Comparison of ENCODE assay signal across 17 cellular contexts in the genomic region with DNA sequence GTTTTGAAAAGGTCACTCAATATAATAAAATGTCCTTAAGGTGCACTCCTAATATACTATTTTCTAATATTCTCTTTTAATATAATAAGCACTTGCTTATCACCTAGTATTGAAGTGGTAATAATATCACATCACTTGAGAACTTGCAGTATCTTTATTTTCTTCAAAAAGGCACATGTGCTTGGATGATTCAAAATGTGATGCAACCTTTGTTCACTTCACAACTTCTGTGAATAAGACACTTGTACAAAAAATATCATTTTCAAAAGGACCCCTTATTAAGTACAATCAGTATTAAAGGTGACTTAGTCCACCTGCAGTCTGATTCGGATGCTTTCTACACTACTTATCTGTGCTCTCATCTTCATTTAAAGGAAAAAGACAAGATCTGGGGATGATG. TPM values are rescaled to one million over a fixed set of nuclear protein-coding genes. Genes with fewer than 3 reads are reported as not detected.
DNase-seq lines count a peak whose midpoint lies in the region; ATAC-seq and TF ChIP-seq lines count a peak whose summit lies in the region.
"Had no signal": no experiment of that assay in that cellular context is flagged by ENCODE, and none has a peak within 500 bp of the region (broad histone marks: within the 10 kb centered on the region; RNA-seq: fewer than 3 reads in every experiment).

No MANE protein-coding gene starts in this region.

- H3K18ac ChIP-seq in trophoblast cell (ENCODE audit: low read length): no peak overlapping the region

- H2AK5ac ChIP-seq in trophoblast cell (ENCODE audit: low read length): no peak overlapping the region

- no peak overlapping the region for H2BK12ac ChIP-seq in trophoblast cell (ENCODE audit: low read length)

- no peak overlapping the region for H3K9ac ChIP-seq in duodenal mucosa (ENCODE audit: low read depth in 1 of 2, low read length in 2 of 2)
- no peak overlapping the region for H3K9ac ChIP-seq in trophoblast cell (ENCODE audit: low read length)

- CTCF ChIA-PET in CD8-positive, alpha-beta T cell (lab: Charles Lee): no interaction called here
- CTCF ChIA-PET in naive thymus-derived CD4-positive, alpha-beta T cell (lab: Charles Lee): no interaction called here

- TF ChIP-seq POLR2A in vagina (IDR thresholded peaks at IDR 0.05): no peak

- ATAC-seq in CD8-positive, alpha-beta T cell: no peak
- ATAC-seq in HG03135 (IDR thresholded peaks at IDR 0.05; ENCODE audit: unreplicated experiment): no peak
- no peak for ATAC-seq in naive thymus-derived CD4-positive, alpha-beta T cell
- ATAC-seq: left lobe of liver had no signal

- no peaks in the 10 kb centered on the region for H3K9me3 Mint-ChIP-seq in CD8-positive, alpha-beta T cell
- H3K9me3 Mint-ChIP-seq in T-helper 2 cell treated with Interferon-gamma antibody and Interleukin-4, amounts not matched to agents 5 μg/mL and 100 μg/mL, for 36 hours: no peaks in the 10 kb centered on the region
- no peaks in the 10 kb centered on the region for H3K9me3 Mint-ChIP-seq in naive thymus-derived CD4-positive, alpha-beta T cell
- H3K9me3 Mint-ChIP-seq: activated B cell treated with CpG ODN at 0.5 μM for 24 hours, naive B cell had no signal

- no peak overlapping the region for H4K91ac ChIP-seq in trophoblast cell (ENCODE audit: low read depth, low read length)

- H3K36me3 Mint-ChIP-seq in CD8-positive, alpha-beta T cell: peaks cover 56% of the 10 kb centered on the region
- peaks cover 58% of the 10 kb centered on the region for H3K36me3 Mint-ChIP-seq in T-helper 2 cell treated with Interferon-gamma antibody and Interleukin-4, amounts not matched to agents 5 μg/mL and 100 μg/mL, for 36 hours (ENCODE audit: low read depth)
- peaks cover 15 to 48% (median 19%) of the 10 kb centered on the region in 5 donors for H3K36me3 Mint-ChIP-seq in naive thymus-derived CD4-positive, alpha-beta T cell

- H3K4me3 ChIP-seq in ACC112 (ENCODE audit: low read depth, low read length): 0 out of 2 replicates have a peak overlapping the region, but pooled peaks have one; percentile 24
- no peak overlapping the region for H3K4me3 ChIP-seq in CD8-positive, alpha-beta T cell (ENCODE audit: low read depth, low read length)
- H3K4me3 ChIP-seq in duodenal mucosa (ENCODE audit: low read depth in 1 of 2, low read length in 2 of 2): peak overlapping the region; percentile 89 to 94
- H3K4me3 ChIP-seq in trophoblast cell (ENCODE audit: low read depth, low read length): no peak overlapping the region
- H3K4me3 ChIP-seq in naive thymus-derived CD4-positive, alpha-beta T cell (ENCODE audit: low read length): no peak overlapping the region
- H3K4me3 ChIP-seq in vagina: no peak overlapping the region
- H3K4me3 ChIP-seq: uterus had no signal

- H3K27me3 ChIP-seq in ACC112 (ENCODE audit: insufficient read depth, low read length) (no peaks in the 10 kb centered on the region), duodenal mucosa (ENCODE audit: control insufficient read depth in 1 of 2, insufficient read depth in 2 of 2, low read length in 2 of 2) (no peaks in the 10 kb centered on the region), trophoblast cell (ENCODE audit: insufficient read depth, low read length) (no peaks in the 10 kb centered on the region), vagina (no peaks in the 10 kb centered on the region)
- H3K27me3 ChIP-seq in CD8-positive, alpha-beta T cell (ENCODE audit: insufficient read depth, low read length): no peaks in the 10 kb centered on the region
- no peaks in the 10 kb centered on the region for H3K27me3 ChIP-seq in naive thymus-derived CD4-positive, alpha-beta T cell (ENCODE audit: control insufficient read depth in 2 of 2, insufficient read depth in 2 of 2, low read length in 2 of 2)
- H3K27me3 ChIP-seq: uterus had no signal

- peaks cover 58% of the 10 kb centered on the region for H3K4me1 Mint-ChIP-seq in CD8-positive, alpha-beta T cell (ENCODE audit: low read depth)
- peaks cover 67% of the 10 kb centered on the region for H3K4me1 Mint-ChIP-seq in T-helper 2 cell treated with Interferon-gamma antibody and Interleukin-4, amounts not matched to agents 5 μg/mL and 100 μg/mL, for 36 hours (ENCODE audit: low read depth)
- peaks cover 40 to 59% (median 56%) of the 10 kb centered on the region in 7 donors for H3K4me1 Mint-ChIP-seq in naive thymus-derived CD4-positive, alpha-beta T cell

- no peak overlapping the region for H4K8ac ChIP-seq in trophoblast cell (ENCODE audit: low read depth, low read length)

- H3K4me3 Mint-ChIP-seq in CD8-positive, alpha-beta T cell: no peak overlapping the region
- peak overlapping the region; percentile 82 for H3K4me3 Mint-ChIP-seq in T-helper 2 cell treated with Interferon-gamma antibody and Interleukin-4, amounts not matched to agents 5 μg/mL and 100 μg/mL, for 36 hours
- peak overlapping the region in 4 of 10 donors; percentile 22 to 92 (median 48) for H3K4me3 Mint-ChIP-seq in naive thymus-derived CD4-positive, alpha-beta T cell
- H3K4me3 Mint-ChIP-seq: activated B cell treated with CpG ODN at 0.5 μM for 24 hours had no signal

- no peak overlapping the region for H3K27ac ChIP-seq in ACC112 (ENCODE audit: low read depth, low read length)
- no peak overlapping the region for H3K27ac ChIP-seq in CD8-positive, alpha-beta T cell (ENCODE audit: low read depth, low read length)
- H3K27ac ChIP-seq in duodenal mucosa (ENCODE audit: low read depth, low read length): no peak overlapping the region
- H3K27ac ChIP-seq in trophoblast cell (ENCODE audit: low read depth, low read length): no peak overlapping the region
- no peak overlapping the region for H3K27ac ChIP-seq in naive thymus-derived CD4-positive, alpha-beta T cell (ENCODE audit: low read depth, low read length)
- H3K27ac ChIP-seq in vagina: no peak overlapping the region
- H3K27ac ChIP-seq: uterus had no signal

- no peak overlapping the region for H3K23ac ChIP-seq in trophoblast cell (ENCODE audit: low read length)

- H2BK120ac ChIP-seq in trophoblast cell (ENCODE audit: insufficient read depth, low read length, poor library complexity): no peak overlapping the region

- H3K9me3 ChIP-seq in CD8-positive, alpha-beta T cell (ENCODE audit: low read length): no peaks in the 10 kb centered on the region
- H3K9me3 ChIP-seq in duodenal mucosa (ENCODE audit: control insufficient read depth in 1 of 2, low read length in 2 of 2): no peaks in the 10 kb centered on the region
- H3K9me3 ChIP-seq in trophoblast cell (ENCODE audit: insufficient read depth, low read depth, low read length): no peaks in the 10 kb centered on the region
- H3K9me3 ChIP-seq in naive thymus-derived CD4-positive, alpha-beta T cell (ENCODE audit: control insufficient read depth in 2 of 3, low read length in 3 of 3): no peaks in the 10 kb centered on the region
- no peaks in the 10 kb centered on the region for H3K9me3 ChIP-seq in vagina
- H3K9me3 ChIP-seq: uterus had no signal

- H3K79me1 ChIP-seq in trophoblast cell (ENCODE audit: low read length): peaks cover 6% of the 10 kb centered on the region

- H3K36me3 ChIP-seq in ACC112 (ENCODE audit: insufficient read depth, low read length) (peaks cover 33% of the 10 kb centered on the region), duodenal mucosa (ENCODE audit: control insufficient read depth in 1 of 2, insufficient read depth in 2 of 2, low read length in 2 of 2) (peaks cover 28 to 35% of the 10 kb centered on the region in 2 donors), trophoblast cell (ENCODE audit: control insufficient read depth in 1 of 2, insufficient read depth in 2 of 2, low read length in 2 of 2) (peaks cover 8 to 18% of the 10 kb centered on the region in 2 experiments), vagina (peaks cover 0 to 39% of the 10 kb centered on the region in 2 donors)
- peaks cover 27% of the 10 kb centered on the region for H3K36me3 ChIP-seq in CD8-positive, alpha-beta T cell (ENCODE audit: insufficient read depth, low read length)
- H3K36me3 ChIP-seq in naive thymus-derived CD4-positive, alpha-beta T cell (ENCODE audit: control insufficient read depth in 2 of 3, insufficient read depth in 3 of 3, low read length in 3 of 3): peaks cover 17 to 33% (median 18%) of the 10 kb centered on the region in 3 experiments
- H3K36me3 ChIP-seq: uterus had no signal

- H3K14ac ChIP-seq in trophoblast cell (ENCODE audit: low read length): no peak overlapping the region

- no peak overlapping the region for H2AFZ ChIP-seq in ACC112 (ENCODE audit: low read length, unreplicated experiment)
- H2AFZ ChIP-seq in trophoblast cell (ENCODE audit: insufficient read depth, low read length, poor library complexity): no peak overlapping the region

- no peak for DNase-seq in CD8-positive, alpha-beta T cell
- DNase-seq in T-helper 2 cell treated with Interferon-gamma antibody and Interleukin-4, amounts not matched to agents 5 μg/mL and 100 μg/mL, for 36 hours (ENCODE audit: low spot score): no peak
- DNase-seq in trophoblast cell (no peak), vagina (ENCODE audit: extremely low spot score in 2 of 2) (no peak)
- DNase-seq in naive thymus-derived CD4-positive, alpha-beta T cell: no peak
- DNase-seq: activated B cell treated with CpG ODN at 0.5 μM for 24 hours; activated effector memory CD4-positive, alpha-beta T cell treated with Interleukin-2 at 50 U/mL for 16 hours; caudate nucleus; naive B cell; NCI-H1092; retina; uterus had no signal

- no CpG with 5 or more reads among the region's 1 CpG for WGBS in trophoblast cell (ENCODE audit: extremely low coverage, insufficient coverage, insufficient read length)

- no peak overlapping the region for H3K4ac ChIP-seq in trophoblast cell (ENCODE audit: low read depth, low read length)

- peaks cover 31% of the 10 kb centered on the region for H3K4me1 ChIP-seq in ACC112 (ENCODE audit: control insufficient read depth, insufficient read depth, low read length, unreplicated experiment)
- peaks cover 49% of the 10 kb centered on the region for H3K4me1 ChIP-seq in CD8-positive, alpha-beta T cell (ENCODE audit: insufficient read depth, low read length)
- H3K4me1 ChIP-seq in duodenal mucosa (ENCODE audit: control insufficient read depth in 1 of 2, insufficient read depth in 2 of 2, low read length in 2 of 2): peaks cover 34 to 37% of the 10 kb centered on the region in 2 donors
- H3K4me1 ChIP-seq in trophoblast cell (ENCODE audit: control insufficient read depth in 1 of 2, insufficient read depth in 2 of 2, low read length in 2 of 2): peaks cover 0 to 5% of the 10 kb centered on the region in 2 experiments
- H3K4me1 ChIP-seq in naive thymus-derived CD4-positive, alpha-beta T cell (ENCODE audit: control insufficient read depth in 2 of 2, insufficient read depth in 2 of 2, low read length in 2 of 2): peaks cover 29% of the 10 kb centered on the region in 2 donors
- H3K4me1 ChIP-seq in vagina: peaks cover 33% of the 10 kb centered on the region
- H3K4me1 ChIP-seq: uterus had no signal

- peaks cover 63% of the 10 kb centered on the region for H3K79me2 ChIP-seq in ACC112 (ENCODE audit: control insufficient read depth, insufficient read depth, low read length, unreplicated experiment)
- H3K79me2 ChIP-seq in trophoblast cell (ENCODE audit: control insufficient read depth, insufficient read depth, low read length, poor library complexity): peaks cover 3% of the 10 kb centered on the region

- H2BK5ac ChIP-seq in trophoblast cell (ENCODE audit: low read depth, low read length, poor library complexity): no peak overlapping the region

- H3K27me3 Mint-ChIP-seq in CD8-positive, alpha-beta T cell (ENCODE audit: low read depth): no peaks in the 10 kb centered on the region
- no peaks in the 10 kb centered on the region for H3K27me3 Mint-ChIP-seq in T-helper 2 cell treated with Interferon-gamma antibody and Interleukin-4, amounts not matched to agents 5 μg/mL and 100 μg/mL, for 36 hours (ENCODE audit: low read depth)
- no peaks in the 10 kb centered on the region for H3K27me3 Mint-ChIP-seq in naive thymus-derived CD4-positive, alpha-beta T cell
- H3K27me3 Mint-ChIP-seq: activated B cell treated with CpG ODN at 0.5 μM for 24 hours, naive B cell had no signal

- POLR2A ChIA-PET in CD8-positive, alpha-beta T cell (lab: Charles Lee): no interaction called here
- POLR2A ChIA-PET in naive thymus-derived CD4-positive, alpha-beta T cell (lab: Charles Lee): no interaction called here

- H3K4me2 ChIP-seq in trophoblast cell (ENCODE audit: low read length): no peak overlapping the region

- intact Hi-C loops in CD8-positive, alpha-beta T cell (cut with DNase I, micrococcal nuclease): loop anchor here in 1 of 2 experiments (10.0 kb wide), 1 partner anchor 804 kb away; no protein-coding TSS in a partner anchor
- intact Hi-C loops in naive thymus-derived CD4-positive, alpha-beta T cell (cut with micrococcal nuclease): loop anchor here in 1 of 2 donors (10.0 kb wide), 2 partner anchors 804 to 1644 kb away; partner anchors contain the start of gene RBM38
- intact Hi-C loops in vagina (cut with DNase I): no loop called here

- no peak for TF ChIP-seq CTCF in CD8-positive, alpha-beta T cell (IDR thresholded peaks at IDR 0.05)
- no peak for TF ChIP-seq CTCF in vagina (IDR thresholded peaks at IDR 0.05)

- H3K27ac Mint-ChIP-seq in CD8-positive, alpha-beta T cell: peak overlapping the region; percentile 47
- peak overlapping the region; percentile 43 for H3K27ac Mint-ChIP-seq in T-helper 2 cell treated with Interferon-gamma antibody and Interleukin-4, amounts not matched to agents 5 μg/mL and 100 μg/mL, for 36 hours
- H3K27ac Mint-ChIP-seq in naive thymus-derived CD4-positive, alpha-beta T cell: peak overlapping the region in 1 of 9 donors; percentile 32
- H3K27ac Mint-ChIP-seq: activated B cell treated with CpG ODN at 0.5 μM for 24 hours had no signal

- H4K12ac ChIP-seq in trophoblast cell (ENCODE audit: low read depth, low read length): no peak overlapping the region

RNA-seq across cellular contexts. Expression of gene PRELID3B, which starts 3.4 kb away (rescaled TPM):
- 10 to 100 TPM; 73.4 to 75.5 TPM for total RNA-seq in CD8-positive, alpha-beta T cell
- polyA plus RNA-seq in trophoblast cell (2013): 15.5 and 16.5 TPM in 2 replicates
- total RNA-seq in naive thymus-derived CD4-positive, alpha-beta T cell: 10 to 100 TPM; 37.1 to 70.4 (median 44.0) TPM
- 10 to 100 TPM; 17.6 to 27.4 TPM for polyA plus RNA-seq in naive thymus-derived CD4-positive, alpha-beta T cell
- 73.4 TPM for total RNA-seq in vagina

RNA-seq across cellular contexts. Expression of gene ATP5F1E, which starts 7.1 kb away (rescaled TPM):
- 10 to 100 TPM; 50.4 to 52.2 TPM for total RNA-seq in CD8-positive, alpha-beta T cell
- polyA plus RNA-seq in trophoblast cell (2013): 59.8 and 60.8 TPM in 2 replicates
- 10 to 100 TPM; 57.0 to 81.7 (median 67.4) TPM for total RNA-seq in naive thymus-derived CD4-positive, alpha-beta T cell
- 10 to 100 TPM; 31.4 to 75.7 TPM for polyA plus RNA-seq in naive thymus-derived CD4-positive, alpha-beta T cell
- 22.8 TPM for total RNA-seq in vagina

RNA-seq across cellular contexts. Expression of gene TUBB1, which starts 20.0 kb away (rescaled TPM):
- total RNA-seq in CD8-positive, alpha-beta T cell: not detected
- 0.12 TPM in 2 replicates for polyA plus RNA-seq in trophoblast cell (2013)
- 1 to 10 TPM in 1 of 5 experiments, under 1 TPM in 1, not detected in 3; 0.98 to 9.5 TPM for total RNA-seq in naive thymus-derived CD4-positive, alpha-beta T cell
- under 1 TPM; 0.14 to 0.22 TPM for polyA plus RNA-seq in naive thymus-derived CD4-positive, alpha-beta T cell
- not detected for total RNA-seq in vagina
- total RNA-seq: HT1080 had no signal

RNA-seq across cellular contexts. Expression of gene CTSZ, which starts 32.2 kb away (rescaled TPM):
- 1 to 10 TPM; 5.1 to 7.0 TPM for total RNA-seq in CD8-positive, alpha-beta T cell
- polyA plus RNA-seq in trophoblast cell (2013): 62.0 and 62.5 TPM in 2 replicates
- 100 to 1,000 TPM in 1 of 5 experiments, 10 to 100 TPM in 4; 29.5 to 165 (median 34.1) TPM for total RNA-seq in naive thymus-derived CD4-positive, alpha-beta T cell
- 1 to 10 TPM; 1.0 to 3.0 TPM for polyA plus RNA-seq in naive thymus-derived CD4-positive, alpha-beta T cell
- total RNA-seq in vagina: 128 TPM

RNA-seq across cellular contexts. Expression of gene NELFCD, which starts 58.2 kb away (rescaled TPM):
- 100 to 1,000 TPM; 101 to 113 TPM for total RNA-seq in CD8-positive, alpha-beta T cell
- polyA plus RNA-seq in trophoblast cell (2013): 40.7 and 44.1 TPM in 2 replicates
- total RNA-seq in naive thymus-derived CD4-positive, alpha-beta T cell: 10 to 100 TPM; 84.5 to 96.1 (median 90.8) TPM
- polyA plus RNA-seq in naive thymus-derived CD4-positive, alpha-beta T cell: 10 to 100 TPM; 65.0 to 81.6 TPM
- total RNA-seq in vagina: 85.7 TPM

Comparison
In these comparisons a context has a peak if more than half of its experiments do, and no peak if none do; other contexts are left out.
1. H3K4me3 ChIP-seq: peak in ACC112 (single experiment) and duodenal mucosa (2 of 2); none in CD8-positive, alpha-beta T cell (single experiment), trophoblast cell (single experiment), naive thymus-derived CD4-positive, alpha-beta T cell (single experiment) and vagina (0 of 2).